Comparison of ENCODE assay signal across 18 cellular contexts in the genomic region with DNA sequence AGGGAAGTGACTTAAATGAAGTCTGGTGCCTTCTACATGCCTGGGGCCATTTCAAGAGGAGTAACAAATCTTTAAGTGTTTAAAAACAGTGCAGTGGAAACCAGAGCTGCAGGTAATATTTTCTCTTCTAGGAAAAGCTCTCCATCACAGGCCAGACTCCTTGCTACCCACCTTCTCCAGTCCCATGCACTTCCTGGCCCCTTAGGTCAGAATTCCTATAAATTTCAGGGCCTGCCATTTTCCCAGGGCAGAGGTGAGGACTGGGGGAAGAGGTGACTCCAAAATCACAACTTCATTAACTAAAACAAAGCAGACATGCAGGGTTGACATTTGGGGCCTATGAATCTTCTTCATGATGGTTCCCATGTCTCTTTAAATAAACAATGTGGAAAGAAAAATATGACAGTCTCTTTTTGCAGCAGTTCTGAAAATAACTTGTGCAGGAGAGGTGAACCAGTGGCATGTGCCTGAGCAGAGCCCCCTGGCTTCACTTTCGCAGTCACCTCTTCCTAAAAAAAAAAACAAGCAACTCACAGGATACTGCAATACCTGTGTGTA.
DNase-seq lines count a peak whose midpoint lies in the region; TF ChIP-seq lines count a peak whose summit lies in the region.
"Had no signal": no experiment of that assay in that cellular context is flagged by ENCODE, and none has a peak within 500 bp of the region (broad histone marks: within the 10 kb centered on the region; RNA-seq: fewer than 3 reads in every experiment).

No MANE protein-coding gene starts in this region.

- H3K27ac ChIP-seq in parathyroid adenoma: no peak overlapping the region
- H3K27ac ChIP-seq: KMS-11, Peyer's patch, SJCRH30 had no signal

- peak; percentile 28 for DNase-seq in COLO829 (ENCODE audit: low spot score)
- DNase-seq in M059J (ENCODE audit: low read depth): peak; percentile 27
- DNase-seq in islet precursor cell: peak; percentile 67
- DNase-seq in NCI-H1092 (lab: John Stamatoyannopoulos, UW): no peak
- DNase-seq in midbrain (lab: John Stamatoyannopoulos, UW): no peak
- no peak for DNase-seq in D341Med (ENCODE audit: low spot score)
- DNase-seq: AML-193; C1 segment of cervical spinal cord; CD8-positive, alpha-beta T cell; EL; NCI-H1105 treated with DMSO at 0.1 percent for 48 hours; NCI-H2029 treated with DMSO at 0.1 percent for 48 hours; NCI-H2171 treated with DMSO at 0.1 percent for 48 hours; NCI-H524 treated with DMSO at 0.1 percent for 48 hours; Peyer's patch; SJCRH30 had no signal

- no peak overlapping the region for H3K9ac ChIP-seq in parathyroid adenoma
- H3K9ac ChIP-seq: KMS-11 had no signal

- no peaks in the 10 kb centered on the region for H3K4me1 ChIP-seq in parathyroid adenoma
- H3K4me1 ChIP-seq: Peyer's patch, SJCRH30 had no signal

- H3K4me2 ChIP-seq in parathyroid adenoma (ENCODE audit: low read length): no peak overlapping the region
- H3K4me2 ChIP-seq: KMS-11 had no signal

- no peaks in the 10 kb centered on the region for H3K36me3 ChIP-seq in parathyroid adenoma (ENCODE audit: control insufficient read depth, insufficient read depth, low read length)
- H3K36me3 ChIP-seq: Peyer's patch, SJCRH30 had no signal

- peak overlapping the region; percentile 9 for H2AFZ ChIP-seq in parathyroid adenoma

- TF ChIP-seq CTCF in parathyroid adenoma (IDR thresholded peaks at IDR 0.05): no peak

- no peaks in the 10 kb centered on the region for H3K79me2 ChIP-seq in parathyroid adenoma

- no peaks in the 10 kb centered on the region for H3K9me3 ChIP-seq in parathyroid adenoma (ENCODE audit: control insufficient read depth, low read length)
- H3K9me3 ChIP-seq: Peyer's patch, SJCRH30 had no signal

- no peaks in the 10 kb centered on the region for H3K27me3 ChIP-seq in parathyroid adenoma (ENCODE audit: control insufficient read depth, insufficient read depth, low read length)
- H3K27me3 ChIP-seq: Peyer's patch, SJCRH30 had no signal

- H3K4me3 ChIP-seq in parathyroid adenoma (ENCODE audit: low read depth, low read length): no peak overlapping the region
- H3K4me3 ChIP-seq: Peyer's patch, SJCRH30 had no signal

Comparison
In these comparisons a context has a peak if more than half of its experiments do, and no peak if none do; other contexts are left out.
1. DNase-seq: peak in COLO829 (single experiment), M059J (single experiment) and islet precursor cell (single experiment); none in NCI-H1092 (single experiment), midbrain (single experiment) and D341Med (single experiment).